17 cellular contexts compared by ENCODE assay signal in genomic region chr1:15371610-15372539, GRCh38. TPM values are rescaled to one million over a fixed set of nuclear protein-coding genes. Genes with fewer than 3 reads are reported as not detected.
DNase-seq lines count a peak whose midpoint lies in the region; ATAC-seq and TF ChIP-seq lines count a peak whose summit lies in the region.
"Had no signal": no experiment of that assay in that cellular context is flagged by ENCODE, and none has a peak within 500 bp of the region (broad histone marks: within the 10 kb centered on the region; RNA-seq: fewer than 3 reads in every experiment).

No MANE protein-coding gene starts in this region.

- DNase-seq in CMK (ENCODE audit: low read depth) (peak; percentile 25), body of pancreas (peak in 1 of 4 donors; percentile 17), left kidney (ENCODE audit: low read depth, low spot score) (peak; percentile 28), trophoblast cell (peak; percentile 40 to 49), 8988T (no peak), head of caudate nucleus (no peak)
- DNase-seq in activated naive CD4-positive, alpha-beta T cell treated with anti-CD3 and anti-CD28 coated beads, Interleukin-2, amount 10 ng/mL, durations not matched to agents 7 days and 5 days: no peak
- DNase-seq: activated CD4-positive, alpha-beta T cell treated with anti-CD3 and anti-CD28 coated beads for 1 hour; activated effector memory CD4-positive, alpha-beta T cell treated with Interleukin-2 at 50 U/mL for 16 hours; cortex of kidney; mammary epithelial cell; NCI-H2081; NCI-H526 treated with DMSO at 0.1 percent for 48 hours; right cardiac atrium; SIG-M5 had no signal

- no peaks in the 10 kb centered on the region for H3K9me3 Mint-ChIP-seq in activated naive CD4-positive, alpha-beta T cell treated with anti-CD3 and anti-CD28 coated beads, Interleukin-2, amount 10 ng/mL, durations not matched to agents 7 days and 5 days
- H3K9me3 Mint-ChIP-seq: IgD-negative memory B cell had no signal

- no peak overlapping the region for H4K8ac ChIP-seq in trophoblast cell (ENCODE audit: low read depth, low read length)

- peaks cover 23% of the 10 kb centered on the region for H3K27me3 Mint-ChIP-seq in activated naive CD4-positive, alpha-beta T cell treated with anti-CD3 and anti-CD28 coated beads, Interleukin-2, amount 10 ng/mL, durations not matched to agents 7 days and 5 days

- no peak overlapping the region for H2AFZ ChIP-seq in trophoblast cell (ENCODE audit: insufficient read depth, low read length, poor library complexity)

- H4K12ac ChIP-seq in trophoblast cell (ENCODE audit: low read depth, low read length): no peak overlapping the region

- H2BK5ac ChIP-seq in trophoblast cell (ENCODE audit: low read depth, low read length, poor library complexity): no peak overlapping the region

- no peaks in the 10 kb centered on the region for H3K79me2 ChIP-seq in trophoblast cell (ENCODE audit: control insufficient read depth, insufficient read depth, low read length, poor library complexity)

- no peak overlapping the region for H2BK12ac ChIP-seq in trophoblast cell (ENCODE audit: low read length)

- H2BK120ac ChIP-seq in trophoblast cell (ENCODE audit: insufficient read depth, low read length, poor library complexity): no peak overlapping the region

- H3K27me3 ChIP-seq in body of pancreas (no peaks in the 10 kb centered on the region), trophoblast cell (ENCODE audit: insufficient read depth, low read length) (no peaks in the 10 kb centered on the region)

- no peak for TF ChIP-seq POLR2A in body of pancreas (IDR thresholded peaks at IDR 0.05)

- intact Hi-C loops in body of pancreas (cut with DNase I): no loop called here
- intact Hi-C loops in head of caudate nucleus (cut with DNase I): no loop called here

- H3K4ac ChIP-seq in trophoblast cell (ENCODE audit: low read depth, low read length): no peak overlapping the region

- 58 to 74% methylated on average over 19 to 21 of the region's 21 CpGs for whole genome bisulfite sequencing in body of pancreas, 2 donors
- no CpG with 5 or more reads among the region's 21 CpGs for WGBS in trophoblast cell (ENCODE audit: extremely low coverage, insufficient coverage, insufficient read length)

- H3K4me3 Mint-ChIP-seq in activated naive CD4-positive, alpha-beta T cell treated with anti-CD3 and anti-CD28 coated beads, Interleukin-2, amount 10 ng/mL, durations not matched to agents 7 days and 5 days: no peak overlapping the region
- H3K4me3 Mint-ChIP-seq: IgD-negative memory B cell had no signal

- H3K4me2 ChIP-seq in trophoblast cell (ENCODE audit: low read length): no peak overlapping the region

- no peaks in the 10 kb centered on the region for H3K79me1 ChIP-seq in trophoblast cell (ENCODE audit: low read length)

- no peak overlapping the region for H3K18ac ChIP-seq in trophoblast cell (ENCODE audit: low read length)

- H3K23ac ChIP-seq in trophoblast cell (ENCODE audit: low read length): no peak overlapping the region

- H3K14ac ChIP-seq in trophoblast cell (ENCODE audit: low read length): no peak overlapping the region

- H4K91ac ChIP-seq in trophoblast cell (ENCODE audit: low read depth, low read length): no peak overlapping the region

- H3K9me3 ChIP-seq in body of pancreas (no peaks in the 10 kb centered on the region), trophoblast cell (ENCODE audit: insufficient read depth, low read depth, low read length) (no peaks in the 10 kb centered on the region)

- TF ChIP-seq CTCF in body of pancreas (IDR thresholded peaks at IDR 0.05): no peak

- H3K27ac ChIP-seq in body of pancreas (peak overlapping the region in 3 of 4 donors; percentile 49 to 69 (median 56)), trophoblast cell (ENCODE audit: low read depth, low read length) (no peak overlapping the region)

- no peak overlapping the region for H2AK5ac ChIP-seq in trophoblast cell (ENCODE audit: low read length)

- H3K4me1 Mint-ChIP-seq in activated naive CD4-positive, alpha-beta T cell treated with anti-CD3 and anti-CD28 coated beads, Interleukin-2, amount 10 ng/mL, durations not matched to agents 7 days and 5 days: no peaks in the 10 kb centered on the region
- H3K4me1 Mint-ChIP-seq: IgD-negative memory B cell had no signal

- ATAC-seq in body of pancreas (no peak), GM21576 (IDR thresholded peaks at IDR 0.05; ENCODE audit: unreplicated experiment) (no peak)

- no peak overlapping the region for H3K27ac Mint-ChIP-seq in activated naive CD4-positive, alpha-beta T cell treated with anti-CD3 and anti-CD28 coated beads, Interleukin-2, amount 10 ng/mL, durations not matched to agents 7 days and 5 days
- H3K27ac Mint-ChIP-seq: IgD-negative memory B cell had no signal

- H3K4me1 ChIP-seq in body of pancreas: peaks cover 20% of the 10 kb centered on the region
- H3K4me1 ChIP-seq in trophoblast cell (ENCODE audit: control insufficient read depth in 1 of 2, insufficient read depth in 2 of 2, low read length in 2 of 2): no peaks in the 10 kb centered on the region

- no peak overlapping the region for H3K4me3 ChIP-seq in body of pancreas
- no peak overlapping the region for H3K4me3 ChIP-seq in trophoblast cell (ENCODE audit: low read depth, low read length)

- H3K36me3 Mint-ChIP-seq in activated naive CD4-positive, alpha-beta T cell treated with anti-CD3 and anti-CD28 coated beads, Interleukin-2, amount 10 ng/mL, durations not matched to agents 7 days and 5 days: no peaks in the 10 kb centered on the region
- H3K36me3 Mint-ChIP-seq: IgD-negative memory B cell had no signal

- no peak overlapping the region for H3K9ac ChIP-seq in trophoblast cell (ENCODE audit: low read length)

- no peaks in the 10 kb centered on the region for H3K36me3 ChIP-seq in body of pancreas (replicated peaks in 1 of 2; ENCODE audit: insufficient read depth in 1 of 2, low read depth in 2 of 2)
- H3K36me3 ChIP-seq in trophoblast cell (ENCODE audit: control insufficient read depth in 1 of 2, insufficient read depth in 2 of 2, low read length in 2 of 2): no peaks in the 10 kb centered on the region

- CTCF ChIA-PET in activated naive CD4-positive, alpha-beta T cell treated with anti-CD3 and anti-CD28 coated beads, Interleukin-2, amount 10 ng/mL, durations not matched to agents 7 days and 5 days (lab: Charles Lee): no interaction called here

RNA-seq across cellular contexts. Expression of gene EFHD2, which starts 37.8 kb away (rescaled TPM):
- total RNA-seq in body of pancreas: 10 to 100 TPM; 56.7 to 78.6 TPM
- polyA plus RNA-seq in trophoblast cell (2013): 29.1 and 29.8 TPM in 2 replicates

Comparison
In these comparisons a context has a peak if more than half of its experiments do, and no peak if none do; other contexts are left out.
1. DNase-seq: peak in CMK (single experiment), left kidney (single experiment) and trophoblast cell (2 of 2); none in activated naive CD4-positive, alpha-beta T cell treated with anti-CD3 and anti-CD28 coated beads, Interleukin-2, amount 10 ng/mL, durations not matched to agents 7 days and 5 days (single experiment), 8988T (single experiment) and head of caudate nucleus (0 of 42).